Comparison of ENCODE assay signal across 9 cellular contexts in genomic region chr15:75650908-75651809, GRCh38. TPM values are rescaled to one million over a fixed set of nuclear protein-coding genes. Genes with fewer than 3 reads are reported as not detected.
A peak's percentile ranks its signal among the peaks of the same experiment; 100 is the strongest.
DNase-seq lines count a peak whose midpoint lies in the region; ATAC-seq and TF ChIP-seq lines count a peak whose summit lies in the region.
"Had no signal": no experiment of that assay in that cellular context is flagged by ENCODE, and none has a peak within 500 bp of the region (broad histone marks: within the 10 kb centered on the region; RNA-seq: fewer than 3 reads in every experiment).

No MANE protein-coding gene starts in this region.

- no peak for TF ChIP-seq CTCF in breast epithelium (IDR thresholded peaks at IDR 0.05)
- no peak for TF ChIP-seq CTCF in liver (IDR thresholded peaks at IDR 0.05; ENCODE audit: low read depth, low read length, missing input control)
- no peak for TF ChIP-seq CTCF in transverse colon (IDR thresholded peaks at IDR 0.05)

- in situ Hi-C loops in transverse colon (cut with MboI; ENCODE audit: low pct_ligation_motif_present in 1 of 4, low pct_unique_long_range_greater_than_20kb in 1 of 4, low sequenced_read_pairs in 3 of 4), result no loop called here

- peak; percentile 52 for DNase-seq in activated CD8-positive, alpha-beta memory T cell treated with anti-CD3 and anti-CD28 coated beads, Interleukin-2, amount 10 ng/mL, durations not matched to agents 7 days and 5 days
- no peak for DNase-seq in activated CD8-positive, alpha-beta memory T cell treated with anti-CD3 and anti-CD28 coated beads for 24 hours
- DNase-seq in breast epithelium (ENCODE audit: low spot score in 2 of 2) (no peak), transverse colon (peak; percentile 48), NCI-H345 treated with DMSO at 0.1 percent for 48 hours (lab: John Stamatoyannopoulos, UW; ENCODE audit: unreplicated experiment) (no peak)
- DNase-seq in central memory CD4-positive, alpha-beta T cell, result no peak
- DNase-seq: activated CD4-positive, alpha-beta T cell treated with anti-CD3 and anti-CD28 coated beads, Interleukin-2, amount 50 U/mL, for 48 hours had no signal

- intact Hi-C loops in breast epithelium (cut with DNase I; ENCODE audit: low total_unique reads) (no loop called here), transverse colon (cut with DNase I; ENCODE audit: low total_unique reads) (no loop called here)

- peaks cover 17% of the 10 kb centered on the region for H3K27me3 Mint-ChIP-seq in activated CD8-positive, alpha-beta memory T cell treated with anti-CD3 and anti-CD28 coated beads, Interleukin-2, amount 10 ng/mL, durations not matched to agents 7 days and 5 days

- peak overlapping the region; percentile 74 for H3K27ac Mint-ChIP-seq in activated CD8-positive, alpha-beta memory T cell treated with anti-CD3 and anti-CD28 coated beads, Interleukin-2, amount 10 ng/mL, durations not matched to agents 7 days and 5 days

- TF ChIP-seq EP300 in transverse colon (IDR thresholded peaks at IDR 0.05; ENCODE audit: low read depth), result no peak

- H3K4me1 ChIP-seq in breast epithelium, result peaks cover 16 to 57% of the 10 kb centered on the region in 2 donors
- H3K4me1 ChIP-seq in liver (ENCODE audit: control insufficient read depth in 4 of 4, insufficient read depth in 4 of 4, low read length in 3 of 4), result peaks cover 20 to 68% (median 45%) of the 10 kb centered on the region in 4 donors
- peaks cover 58 to 75% (median 64%) of the 10 kb centered on the region in 4 donors for H3K4me1 ChIP-seq in transverse colon

- H3K27me3 ChIP-seq in breast epithelium, result no peaks in the 10 kb centered on the region
- no peaks in the 10 kb centered on the region for H3K27me3 ChIP-seq in liver (ENCODE audit: control insufficient read depth in 4 of 4, insufficient read depth in 4 of 4, low read length in 3 of 4)
- no peaks in the 10 kb centered on the region for H3K27me3 ChIP-seq in transverse colon

- peak; percentile 21 for ATAC-seq in activated CD8-positive, alpha-beta memory T cell treated with anti-CD3 and anti-CD28 coated beads, Interleukin-2, amount 10 ng/mL, durations not matched to agents 7 days and 5 days
- no peak for ATAC-seq in GM18868 (IDR thresholded peaks at IDR 0.05; ENCODE audit: unreplicated experiment)

- peak in 1 of 2 donors; percentile 28 for TF ChIP-seq RAD21 in liver (IDR thresholded peaks at IDR 0.05)

- H3K9ac ChIP-seq in liver (ENCODE audit: low read depth in 1 of 2, low read length in 2 of 2), result peak overlapping the region in 1 of 2 donors; percentile 42

- H3K4me3 Mint-ChIP-seq in activated CD8-positive, alpha-beta memory T cell treated with anti-CD3 and anti-CD28 coated beads, Interleukin-2, amount 10 ng/mL, durations not matched to agents 7 days and 5 days, result no peak overlapping the region

- no peaks in the 10 kb centered on the region for H3K9me3 Mint-ChIP-seq in activated CD8-positive, alpha-beta memory T cell treated with anti-CD3 and anti-CD28 coated beads, Interleukin-2, amount 10 ng/mL, durations not matched to agents 7 days and 5 days (ENCODE audit: low read depth)

- H3K4me3 ChIP-seq in breast epithelium (peak overlapping the region; percentile 77 to 91 (median 90)), liver (ENCODE audit: low read depth in 1 of 3, low read length in 3 of 3) (peak overlapping the region; percentile 7 to 51 (median 38)), transverse colon (peak overlapping the region in 3 of 4 donors; percentile 2 to 90 (median 11))

- CTCF ChIA-PET in activated CD8-positive, alpha-beta memory T cell treated with anti-CD3 and anti-CD28 coated beads, Interleukin-2, amount 10 ng/mL, durations not matched to agents 7 days and 5 days (lab: Charles Lee), result interaction anchor here (0.6 to 2.0 kb wide), 6 partner anchors 10 to 316 kb away, joined by 3 to 19 read pairs (median 4); partner anchors contain the start of genes COMMD4 and IMP3

- H3K36me3 ChIP-seq in breast epithelium, result no peaks in the 10 kb centered on the region
- H3K36me3 ChIP-seq in liver (ENCODE audit: control insufficient read depth in 4 of 4, insufficient read depth in 3 of 4, low read depth in 1 of 4, low read length in 3 of 4), result peaks cover 0 to 3% (median 1%) of the 10 kb centered on the region in 4 donors
- no peaks in the 10 kb centered on the region for H3K36me3 ChIP-seq in transverse colon

- WGBS in liver, result 44% methylated on average over 9 of the region's 9 CpGs
- WGBS in transverse colon (ENCODE audit: low coverage in 1 of 2), 2 donors, result 38% methylated on average over 9 of the region's 9 CpGs; no CpG with 5 or more reads in 1 of the 2 donors

- H3K9me3 ChIP-seq in breast epithelium, result no peaks in the 10 kb centered on the region
- H3K9me3 ChIP-seq in liver (ENCODE audit: control insufficient read depth in 4 of 4, low read length in 3 of 4), result no peaks in the 10 kb centered on the region
- no peaks in the 10 kb centered on the region for H3K9me3 ChIP-seq in transverse colon

- peaks cover 26% of the 10 kb centered on the region for H3K4me1 Mint-ChIP-seq in activated CD8-positive, alpha-beta memory T cell treated with anti-CD3 and anti-CD28 coated beads, Interleukin-2, amount 10 ng/mL, durations not matched to agents 7 days and 5 days

- no peak for TF ChIP-seq POLR2A in breast epithelium (IDR thresholded peaks at IDR 0.05)
- no peak for TF ChIP-seq POLR2A in transverse colon (IDR thresholded peaks at IDR 0.05)

- no peaks in the 10 kb centered on the region for H3K36me3 Mint-ChIP-seq in activated CD8-positive, alpha-beta memory T cell treated with anti-CD3 and anti-CD28 coated beads, Interleukin-2, amount 10 ng/mL, durations not matched to agents 7 days and 5 days

- H3K27ac ChIP-seq in breast epithelium (peak overlapping the region; percentile 43 to 98), liver (ENCODE audit: low read depth in 1 of 2, low read length in 2 of 2) (peak overlapping the region; percentile 39 to 59), transverse colon (peak overlapping the region; percentile 49 to 96 (median 64))

TF ChIP-seq in liver, 16 proteins besides CTCF, POLR2A, EP300 and RAD21 (continues in another document):
- TF ChIP-seq GABPA (IDR thresholded peaks at IDR 0.05 in 1 of 2, conservative IDR thresholded peaks at IDR 0.05 in 1 of 2) (no peak), TAF1 (conservative IDR thresholded peaks at IDR 0.05) (no peak), NR2F2 (IDR thresholded peaks at IDR 0.05) (peak; percentile 90), REST (IDR thresholded peaks at IDR 0.05) (peak; percentile 38), HNF4G (IDR thresholded peaks at IDR 0.05) (no peak), MAX (IDR thresholded peaks at IDR 0.05) (no peak), YY1 (IDR thresholded peaks at IDR 0.05) (no peak), FOXA1 (IDR thresholded peaks at IDR 0.05) (no peak), FOXA2 (IDR thresholded peaks at IDR 0.05) (no peak), HNF4A (conservative IDR thresholded peaks at IDR 0.05) (peak; percentile 29 to 49), EGR1 (IDR thresholded peaks at IDR 0.05; ENCODE audit: low read depth in 2 of 2) (no peak), SP1 (IDR thresholded peaks at IDR 0.05) (peak; percentile 27), RXRA (IDR thresholded peaks at IDR 0.05) (peak; percentile 69 to 81)

RNA-seq across cellular contexts. Expression of gene SNX33, which starts 3.4 kb away (rescaled TPM):
- total RNA-seq in activated CD8-positive, alpha-beta memory T cell treated with anti-CD3 and anti-CD28 coated beads, Interleukin-2, amount 10 ng/mL, durations not matched to agents 7 days and 5 days, result 1 to 10 TPM; 1.4 to 3.5 TPM
- total RNA-seq in breast epithelium (10 to 100 TPM; 32.8 to 42.7 (median 36.3) TPM), liver (10 to 100 TPM in 1 of 2 donors, 1 to 10 TPM in 1; 7.1 to 10.8 TPM), transverse colon (10 to 100 TPM; 26.5 to 52.0 (median 36.5) TPM)
- polyA plus RNA-seq in liver, result 10 to 100 TPM in 1 of 2 donors, 1 to 10 TPM in 1; 8.0 to 10.3 TPM

RNA-seq across cellular contexts. Expression of gene IMP3, which starts 11.1 kb away (rescaled TPM):
- 100 to 1,000 TPM in 1 of 2 experiments, 10 to 100 TPM in 1; 84.0 to 109 TPM for total RNA-seq in activated CD8-positive, alpha-beta memory T cell treated with anti-CD3 and anti-CD28 coated beads, Interleukin-2, amount 10 ng/mL, durations not matched to agents 7 days and 5 days
- 100 to 1,000 TPM; 144 to 194 (median 175) TPM for total RNA-seq in breast epithelium
- total RNA-seq in liver, result 10 to 100 TPM; 45.2 to 84.4 TPM
- polyA plus RNA-seq in liver, result 10 to 100 TPM; 54.7 to 94.8 TPM
- 100 to 1,000 TPM in 2 of 4 donors, 10 to 100 TPM in 2; 37.2 to 131 (median 108) TPM for total RNA-seq in transverse colon

RNA-seq across cellular contexts. Expression of gene SNUPN, which starts 25.6 kb away (rescaled TPM):
- total RNA-seq in activated CD8-positive, alpha-beta memory T cell treated with anti-CD3 and anti-CD28 coated beads, Interleukin-2, amount 10 ng/mL, durations not matched to agents 7 days and 5 days, result 10 to 100 TPM; 25.8 to 27.3 TPM
- total RNA-seq in breast epithelium, result 10 to 100 TPM; 19.8 to 24.9 (median 23.6) TPM
- 10 to 100 TPM in 1 of 2 donors, 1 to 10 TPM in 1; 7.8 to 11.4 TPM for total RNA-seq in liver
- polyA plus RNA-seq in liver, result 10 to 100 TPM; 12.8 to 13.2 TPM
- total RNA-seq in transverse colon, result 10 to 100 TPM in 3 of 4 donors, 1 to 10 TPM in 1; 9.4 to 29.5 (median 23.2) TPM

Comparison
In these comparisons a context has a peak if more than half of its experiments do, and no peak if none do; other contexts are left out.
1. DNase-seq: peak in activated CD8-positive, alpha-beta memory T cell treated with anti-CD3 and anti-CD28 coated beads, Interleukin-2, amount 10 ng/mL, durations not matched to agents 7 days and 5 days (single experiment) and transverse colon (single experiment); none in activated CD8-positive, alpha-beta memory T cell treated with anti-CD3 and anti-CD28 coated beads for 24 hours (single experiment), breast epithelium (0 of 2), central memory CD4-positive, alpha-beta T cell (single experiment) and NCI-H345 treated with DMSO at 0.1 percent for 48 hours (single experiment).
2. H3K4me3 ChIP-seq: peak in every context shown above with its lines; median percentile 90 in breast epithelium; 38 in liver; 11 in transverse colon.
3. Peak in every context shown above with its lines, with median percentiles within 50 percentile points of each other: H3K27ac ChIP-seq.